18 cellular contexts compared by ENCODE assay signal in genomic region chr12:32163596-32163995, GRCh38.
"Had no signal": no experiment of that assay in that cellular context is flagged by ENCODE, and none has a peak within 500 bp of the region (broad histone marks: within the 10 kb centered on the region; RNA-seq: fewer than 3 reads in every experiment).

No MANE protein-coding gene starts in this region.

- DNase-seq: activated CD4-positive, alpha-beta T cell treated with anti-CD3 and anti-CD28 coated beads for 36 hours; activated CD8-positive, alpha-beta memory T cell treated with anti-CD3 and anti-CD28 coated beads, Interleukin-2, amount 50 U/mL, for 4 hours; activated CD8-positive, alpha-beta T cell treated with anti-CD3 and anti-CD28 coated beads for 36 hours; activated naive CD4-positive, alpha-beta T cell; activated naive CD8-positive, alpha-beta T cell treated with anti-CD3 and anti-CD28 coated beads, Interleukin-2, amount 50 U/mL, for 24 hours; effector CD4-positive, alpha-beta T cell; left colon; mammary epithelial cell; naive thymus-derived CD8-positive, alpha-beta T cell; stimulated activated CD4-positive, alpha-beta T cell treated with anti-CD3 and anti-CD28 coated beads, Interleukin-12 subunit alpha, Interleukin-12 subunit beta, amount 100 ng/mL, for 4 hours; stimulated activated CD4-positive, alpha-beta T cell treated with anti-CD3 and anti-CD28 coated beads, Interleukin-2, amount 100 ng/mL, for 48 hours; stimulated activated CD8-positive, alpha-beta memory T cell treated with anti-CD3 and anti-CD28 coated beads, Interleukin-4, amount 100 ng/mL, for 48 hours; stimulated activated naive CD8-positive, alpha-beta T cell treated with anti-CD3 and anti-CD28 coated beads, Interleukin-15, Interleukin-2, amounts not matched to agents 100 U/mL and 50 U/mL, for 24 hours; testis had no signal

- H3K9me3 ChIP-seq: ascending aorta, testis had no signal

- H3K4me1 ChIP-seq: ascending aorta, testis had no signal

- ATAC-seq: activated CD4-positive, alpha-beta T cell treated with anti-CD3 and anti-CD28 coated beads for 36 hours; activated CD8-positive, alpha-beta T cell treated with anti-CD3 and anti-CD28 coated beads for 36 hours; activated naive CD8-positive, alpha-beta T cell treated with anti-CD3 and anti-CD28 coated beads, Interleukin-2, amount 50 U/mL, for 24 hours; left colon; naive thymus-derived CD8-positive, alpha-beta T cell; sciatic nerve; stimulated activated naive CD8-positive, alpha-beta T cell treated with anti-CD3 and anti-CD28 coated beads, Interleukin-15, Interleukin-2, amounts not matched to agents 100 U/mL and 50 U/mL, for 24 hours had no signal

- H3K4me3 ChIP-seq: ascending aorta, testis had no signal

- H3K27ac ChIP-seq: ascending aorta, neutrophil, testis, VCaP had no signal

- H3K36me3 ChIP-seq: ascending aorta, neutrophil had no signal

- H3K27me3 ChIP-seq: ascending aorta, neutrophil, testis had no signal
